8 cellular contexts compared by ENCODE assay signal in genomic region chr14:67673451-67673850, GRCh38. TPM values are rescaled to one million over a fixed set of nuclear protein-coding genes. Genes with fewer than 3 reads are reported as not detected.
A peak's percentile ranks its signal among the peaks of the same experiment; 100 is the strongest.
DNase-seq lines count a peak whose midpoint lies in the region; ATAC-seq, FAIRE-seq and TF ChIP-seq lines count a peak whose summit lies in the region.

No MANE protein-coding gene starts in this region.

- TF ChIP-seq EP300 in suprapubic skin (IDR thresholded peaks at IDR 0.05) = no peak

- peaks cover 43% of the 10 kb centered on the region for H3K4me1 Mint-ChIP-seq in activated CD4-positive, alpha-beta T cell treated with anti-CD3 and anti-CD28 coated beads, Interleukin-2, amount 10 ng/mL, durations not matched to agents 24 days and 14 days
- H3K4me1 Mint-ChIP-seq in activated naive CD8-positive, alpha-beta T cell treated with anti-CD3 and anti-CD28 coated beads, Interleukin-2, amount 10 ng/mL, durations not matched to agents 7 days and 5 days = peaks cover 22% of the 10 kb centered on the region

- peak overlapping the region; percentile 90 for H3K4me3 Mint-ChIP-seq in activated CD4-positive, alpha-beta T cell treated with anti-CD3 and anti-CD28 coated beads, Interleukin-2, amount 10 ng/mL, durations not matched to agents 24 days and 14 days
- H3K4me3 Mint-ChIP-seq in activated naive CD8-positive, alpha-beta T cell treated with anti-CD3 and anti-CD28 coated beads, Interleukin-2, amount 10 ng/mL, durations not matched to agents 7 days and 5 days = peak overlapping the region; percentile 87

- H3K36me3 Mint-ChIP-seq in activated CD4-positive, alpha-beta T cell treated with anti-CD3 and anti-CD28 coated beads, Interleukin-2, amount 10 ng/mL, durations not matched to agents 24 days and 14 days (ENCODE audit: low read depth) = peaks cover 25% of the 10 kb centered on the region
- peaks cover 4% of the 10 kb centered on the region for H3K36me3 Mint-ChIP-seq in activated naive CD8-positive, alpha-beta T cell treated with anti-CD3 and anti-CD28 coated beads, Interleukin-2, amount 10 ng/mL, durations not matched to agents 7 days and 5 days

- no peaks in the 10 kb centered on the region for H3K9me3 Mint-ChIP-seq in activated CD4-positive, alpha-beta T cell treated with anti-CD3 and anti-CD28 coated beads, Interleukin-2, amount 10 ng/mL, durations not matched to agents 24 days and 14 days
- H3K9me3 Mint-ChIP-seq in activated naive CD8-positive, alpha-beta T cell treated with anti-CD3 and anti-CD28 coated beads, Interleukin-2, amount 10 ng/mL, durations not matched to agents 7 days and 5 days = no peaks in the 10 kb centered on the region

- peak overlapping the region; percentile 78 for H3K27ac Mint-ChIP-seq in activated CD4-positive, alpha-beta T cell treated with anti-CD3 and anti-CD28 coated beads, Interleukin-2, amount 10 ng/mL, durations not matched to agents 24 days and 14 days
- no peak overlapping the region for H3K27ac Mint-ChIP-seq in activated naive CD8-positive, alpha-beta T cell treated with anti-CD3 and anti-CD28 coated beads, Interleukin-2, amount 10 ng/mL, durations not matched to agents 7 days and 5 days

- peak overlapping the region; percentile 18 to 77 for H3K9ac ChIP-seq in kidney (ENCODE audit: low read length in 2 of 2)

- POLR2A ChIA-PET in activated naive CD8-positive, alpha-beta T cell treated with anti-CD3 and anti-CD28 coated beads, Interleukin-2, amount 10 ng/mL, durations not matched to agents 7 days and 5 days (lab: Charles Lee) = interaction anchor here (0.9 to 1.4 kb wide), 2 partner anchors 12 to 53 kb away, joined by 3 to 4 read pairs; no protein-coding TSS in a partner anchor

- TF ChIP-seq POLR2A in suprapubic skin (IDR thresholded peaks at IDR 0.05) = no peak

- peaks cover 0 to 2% of the 10 kb centered on the region in 2 donors for H3K36me3 ChIP-seq in kidney (ENCODE audit: control insufficient read depth in 1 of 2, insufficient read depth in 2 of 2, low read length in 2 of 2)
- peaks cover 4% of the 10 kb centered on the region for H3K36me3 ChIP-seq in suprapubic skin

- no peak for DNase-seq in activated CD4-positive, alpha-beta T cell treated with anti-CD3 and anti-CD28 coated beads, Interleukin-2, amount 10 ng/mL, durations not matched to agents 24 days and 14 days
- DNase-seq in activated CD4-positive, alpha-beta T cell treated with anti-CD3 and anti-CD28 coated beads for 1 hour = no peak
- no peak for DNase-seq in activated naive CD8-positive, alpha-beta T cell treated with anti-CD3 and anti-CD28 coated beads, Interleukin-2, amount 10 ng/mL, durations not matched to agents 7 days and 5 days
- DNase-seq in kidney (no peak), suprapubic skin (ENCODE audit: low spot score in 2 of 2) (no peak), NCI-H1105 treated with DMSO at 0.1 percent for 48 hours (lab: John Stamatoyannopoulos, UW) (no peak)

- intact Hi-C loops in activated CD4-positive, alpha-beta T cell treated with anti-CD3 and anti-CD28 coated beads, Interleukin-2, amount 10 ng/mL, durations not matched to agents 24 days and 14 days (cut with micrococcal nuclease) = no loop called here
- intact Hi-C loops in kidney (cut with DNase I) = no loop called here

- H3K4me3 ChIP-seq in kidney (ENCODE audit: low read length in 2 of 2) = peak overlapping the region; percentile 71 to 84
- H3K4me3 ChIP-seq in suprapubic skin = peak overlapping the region; percentile 66

- WGBS in suprapubic skin = 36% methylated on average over 5 of the region's 5 CpGs

- TF ChIP-seq CTCF in kidney (IDR thresholded peaks at IDR 0.05; ENCODE audit: borderline replicate concordance, extremely low read depth, insufficient read depth) = no peak
- TF ChIP-seq CTCF in suprapubic skin (IDR thresholded peaks at IDR 0.05) = no peak

- no peaks in the 10 kb centered on the region for H3K27me3 Mint-ChIP-seq in activated CD4-positive, alpha-beta T cell treated with anti-CD3 and anti-CD28 coated beads, Interleukin-2, amount 10 ng/mL, durations not matched to agents 24 days and 14 days
- H3K27me3 Mint-ChIP-seq in activated naive CD8-positive, alpha-beta T cell treated with anti-CD3 and anti-CD28 coated beads, Interleukin-2, amount 10 ng/mL, durations not matched to agents 7 days and 5 days = no peaks in the 10 kb centered on the region

- no peak for FAIRE-seq in kidney (lab: Jason Lieb, UNC)

- no peak overlapping the region for H3K27ac ChIP-seq in kidney (ENCODE audit: low read depth in 2 of 2, low read length in 2 of 2)
- H3K27ac ChIP-seq in suprapubic skin = no peak overlapping the region

- peaks cover 9 to 12% of the 10 kb centered on the region in 2 donors for H3K4me1 ChIP-seq in kidney (ENCODE audit: control insufficient read depth in 1 of 2, insufficient read depth in 1 of 2, low read depth in 1 of 2, low read length in 2 of 2)
- peaks cover 42% of the 10 kb centered on the region for H3K4me1 ChIP-seq in suprapubic skin

- no peaks in the 10 kb centered on the region for H3K27me3 ChIP-seq in suprapubic skin

- H3K9me3 ChIP-seq in kidney (ENCODE audit: control insufficient read depth in 1 of 2, low read length in 2 of 2) = no peaks in the 10 kb centered on the region
- no peaks in the 10 kb centered on the region for H3K9me3 ChIP-seq in suprapubic skin

- ATAC-seq in activated naive CD8-positive, alpha-beta T cell treated with anti-CD3 and anti-CD28 coated beads, Interleukin-2, amount 10 ng/mL, durations not matched to agents 7 days and 5 days (ENCODE audit: low read depth) = no peak
- ATAC-seq in HG02981 (IDR thresholded peaks at IDR 0.05; ENCODE audit: unreplicated experiment) (no peak), HG02884 (IDR thresholded peaks at IDR 0.05; ENCODE audit: unreplicated experiment) (no peak)

RNA-seq across cellular contexts. Expression of gene VTI1B, which starts 1.0 kb away (rescaled TPM):
- 75.3 and 78.5 TPM in 2 replicates for total RNA-seq in activated CD4-positive, alpha-beta T cell treated with anti-CD3 and anti-CD28 coated beads, Interleukin-2, amount 10 ng/mL, durations not matched to agents 24 days and 14 days
- 10 to 100 TPM; 69.9 to 74.6 TPM for total RNA-seq in activated naive CD8-positive, alpha-beta T cell treated with anti-CD3 and anti-CD28 coated beads, Interleukin-2, amount 10 ng/mL, durations not matched to agents 7 days and 5 days
- total RNA-seq in kidney = 110 TPM
- 211 TPM for polyA plus RNA-seq in kidney (ENCODE audit: insufficient read depth, low read depth, low replicate concordance)
- total RNA-seq in suprapubic skin = 10 to 100 TPM; 48.4 to 61.1 (median 56.2) TPM

RNA-seq across cellular contexts. Expression of gene RDH11, which starts 22.1 kb away (rescaled TPM):
- 66.2 and 67.7 TPM in 2 replicates for total RNA-seq in activated CD4-positive, alpha-beta T cell treated with anti-CD3 and anti-CD28 coated beads, Interleukin-2, amount 10 ng/mL, durations not matched to agents 24 days and 14 days
- 10 to 100 TPM; 54.9 to 55.5 TPM for total RNA-seq in activated naive CD8-positive, alpha-beta T cell treated with anti-CD3 and anti-CD28 coated beads, Interleukin-2, amount 10 ng/mL, durations not matched to agents 7 days and 5 days
- total RNA-seq in kidney (66.9 TPM), suprapubic skin (10 to 100 TPM; 39.3 to 70.2 (median 58.8) TPM)
- 124 TPM for polyA plus RNA-seq in kidney (ENCODE audit: insufficient read depth, low read depth, low replicate concordance)

RNA-seq across cellular contexts. Expression of gene RDH12, which starts 28.2 kb away (rescaled TPM):
- not detected in 2 replicates for total RNA-seq in activated CD4-positive, alpha-beta T cell treated with anti-CD3 and anti-CD28 coated beads, Interleukin-2, amount 10 ng/mL, durations not matched to agents 24 days and 14 days
- total RNA-seq in activated naive CD8-positive, alpha-beta T cell treated with anti-CD3 and anti-CD28 coated beads, Interleukin-2, amount 10 ng/mL, durations not matched to agents 7 days and 5 days = not detected
- 0.22 TPM for total RNA-seq in kidney
- 10.0 TPM for polyA plus RNA-seq in kidney (ENCODE audit: insufficient read depth, low read depth, low replicate concordance)
- total RNA-seq in suprapubic skin = 10 to 100 TPM; 27.3 to 99.8 (median 81.8) TPM

RNA-seq across cellular contexts. Expression of gene ARG2, which starts 53.7 kb away (rescaled TPM):
- total RNA-seq in activated CD4-positive, alpha-beta T cell treated with anti-CD3 and anti-CD28 coated beads, Interleukin-2, amount 10 ng/mL, durations not matched to agents 24 days and 14 days = 4.7 and 5.0 TPM in 2 replicates
- total RNA-seq in activated naive CD8-positive, alpha-beta T cell treated with anti-CD3 and anti-CD28 coated beads, Interleukin-2, amount 10 ng/mL, durations not matched to agents 7 days and 5 days = 1 to 10 TPM; 1.3 to 2.6 TPM
- total RNA-seq in kidney (19.2 TPM), suprapubic skin (1 to 10 TPM; 3.5 to 9.6 (median 5.4) TPM)
- polyA plus RNA-seq in kidney (ENCODE audit: insufficient read depth, low read depth, low replicate concordance) = 77.0 TPM

Comparison
In these comparisons a context has a peak if more than half of its experiments do, and no peak if none do; other contexts are left out.
1. RNA of gene RDH12, which starts 28.2 kb away (total RNA-seq): 27.3 to 99.8 TPM in suprapubic skin; 0.22 TPM in kidney (single experiment), not detected in activated naive CD8-positive, alpha-beta T cell treated with anti-CD3 and anti-CD28 coated beads, Interleukin-2, amount 10 ng/mL, durations not matched to agents 7 days and 5 days and not detected in activated CD4-positive, alpha-beta T cell treated with anti-CD3 and anti-CD28 coated beads, Interleukin-2, amount 10 ng/mL, durations not matched to agents 24 days and 14 days; every median in the first group is over 10 times any median in the second.